In genomic region chr20:62944184-62944583, GRCh38 we compare ENCODE assay signal across 22 cellular contexts.
"Had no signal": no experiment of that assay in that cellular context is flagged by ENCODE, and none has a peak within 500 bp of the region (broad histone marks: within the 10 kb centered on the region; RNA-seq: fewer than 3 reads in every experiment).

No MANE protein-coding gene starts in this region.

- H3K4me3 Mint-ChIP-seq: activated naive CD8-positive, alpha-beta T cell treated with anti-CD3 and anti-CD28 coated beads, Interleukin-2, amount 50 U/mL, for 24 hours; activated T-cell treated with anti-CD3 and anti-CD28 coated beads, Interleukin-2, amount 50 U/mL, for 72 hours; mesothelial cell of epicardium; naive thymus-derived CD8-positive, alpha-beta T cell; stimulated activated naive CD8-positive, alpha-beta T cell treated with anti-CD3 and anti-CD28 coated beads, Interleukin-15, amount 100 ng/mL, for 72 hours; T-cell had no signal

- H3K4me3 ChIP-seq: body of pancreas, ovary, prostate gland, tibial artery had no signal

- H3K36me3 ChIP-seq: ovary had no signal

- DNase-seq: activated CD4-positive, alpha-beta T cell treated with anti-CD3 and anti-CD28 coated beads, Interleukin-2, amount 50 U/mL, for 48 hours; activated CD8-positive, alpha-beta memory T cell treated with anti-CD3 and anti-CD28 coated beads, Interleukin-2, amount 50 U/mL, for 48 hours; activated gamma-delta T cell treated with Interleukin-2 at 50 U/mL for 16 hours; activated naive CD8-positive, alpha-beta T cell treated with anti-CD3 and anti-CD28 coated beads, Interleukin-2, amount 50 U/mL, for 24 hours; activated T-cell treated with anti-CD3 and anti-CD28 coated beads, Interleukin-2, amount 50 U/mL, for 72 hours; body of pancreas; caudate nucleus; dermis blood vessel endothelial cell; effector CD8-positive, alpha-beta T cell; foreskin keratinocyte; mammary epithelial cell; naive thymus-derived CD8-positive, alpha-beta T cell; stimulated activated CD4-positive, alpha-beta T cell treated with anti-CD3 and anti-CD28 coated beads, Interleukin-12 subunit alpha, Interleukin-12 subunit beta, amount 100 ng/mL, for 4 hours; stimulated activated CD4-positive, alpha-beta T cell treated with anti-CD3 and anti-CD28 coated beads, Interleukin-4, amount 100 ng/mL, for 4 hours; stimulated activated naive CD8-positive, alpha-beta T cell treated with anti-CD3 and anti-CD28 coated beads, Interleukin-15, amount 100 ng/mL, for 72 hours; T-cell; T-helper 9 cell had no signal

- H3K27ac ChIP-seq: body of pancreas, foreskin keratinocyte, ovary, prostate gland, tibial artery had no signal

- H3K9me3 Mint-ChIP-seq: activated naive CD8-positive, alpha-beta T cell treated with anti-CD3 and anti-CD28 coated beads, Interleukin-2, amount 50 U/mL, for 24 hours; activated T-cell treated with anti-CD3 and anti-CD28 coated beads, Interleukin-2, amount 50 U/mL, for 72 hours; naive thymus-derived CD8-positive, alpha-beta T cell; stimulated activated naive CD8-positive, alpha-beta T cell treated with anti-CD3 and anti-CD28 coated beads, Interleukin-15, amount 100 ng/mL, for 72 hours; T-cell had no signal

- H3K27ac Mint-ChIP-seq: activated naive CD8-positive, alpha-beta T cell treated with anti-CD3 and anti-CD28 coated beads, Interleukin-2, amount 50 U/mL, for 24 hours; mesothelial cell of epicardium; T-cell had no signal

- H3K27me3 Mint-ChIP-seq: activated naive CD8-positive, alpha-beta T cell treated with anti-CD3 and anti-CD28 coated beads, Interleukin-2, amount 50 U/mL, for 24 hours; naive thymus-derived CD8-positive, alpha-beta T cell; stimulated activated naive CD8-positive, alpha-beta T cell treated with anti-CD3 and anti-CD28 coated beads, Interleukin-15, amount 100 ng/mL, for 72 hours; T-cell had no signal

- H3K27me3 ChIP-seq: body of pancreas, foreskin keratinocyte, ovary, tibial artery had no signal

- H3K9me3 ChIP-seq: body of pancreas, ovary, prostate gland, tibial artery had no signal

- ATAC-seq: activated naive CD8-positive, alpha-beta T cell treated with anti-CD3 and anti-CD28 coated beads, Interleukin-2, amount 50 U/mL, for 24 hours; activated T-cell treated with anti-CD3 and anti-CD28 coated beads, Interleukin-2, amount 50 U/mL, for 72 hours; body of pancreas; foreskin keratinocyte; left lobe of liver; naive thymus-derived CD8-positive, alpha-beta T cell; stimulated activated naive CD8-positive, alpha-beta T cell treated with anti-CD3 and anti-CD28 coated beads, Interleukin-15, amount 100 ng/mL, for 72 hours; T-cell had no signal
